Comparison of ENCODE assay signal across 1 cellular context in the genomic region with DNA sequence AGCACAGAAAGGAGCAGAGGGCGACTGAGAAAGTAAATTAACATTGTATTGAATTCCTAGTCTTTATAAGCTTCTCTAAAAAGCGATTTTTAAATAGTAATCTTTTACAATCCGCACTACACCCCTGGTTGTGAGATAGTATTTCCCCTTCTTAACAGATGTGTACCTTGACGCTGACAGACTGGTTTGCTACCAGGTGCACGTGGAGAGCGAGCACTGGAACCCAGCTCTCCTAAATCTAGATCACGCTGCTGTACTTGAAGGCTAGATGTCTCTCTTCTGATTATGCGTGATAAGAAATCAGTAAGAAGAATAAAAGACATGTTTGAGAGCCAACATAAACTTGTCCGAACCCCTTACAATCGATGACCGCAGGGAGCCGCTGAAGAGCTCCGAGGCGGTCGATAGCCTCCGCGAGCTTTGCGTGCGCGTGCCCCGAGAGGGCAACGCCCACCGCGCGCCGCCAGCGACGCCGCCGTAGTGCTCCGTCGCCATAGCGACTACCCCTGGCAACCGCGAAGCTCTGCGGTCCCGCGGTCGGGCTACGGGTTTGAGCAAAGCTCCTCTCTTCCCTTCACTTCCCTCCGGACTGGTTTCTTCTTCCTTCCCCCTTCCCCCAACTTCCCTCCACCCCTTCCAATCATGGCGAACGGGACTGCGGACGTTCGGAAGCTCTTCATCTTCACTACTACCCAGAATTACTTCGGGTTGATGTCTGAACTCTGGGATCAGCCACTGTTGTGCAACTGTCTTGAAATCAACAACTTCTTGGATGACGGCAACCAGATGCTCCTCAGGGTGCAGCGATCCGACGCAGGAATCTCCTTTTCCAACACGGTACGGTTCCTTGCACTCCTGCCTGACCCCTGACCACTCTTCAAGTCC.
TF ChIP-seq lines count a peak whose summit lies in the region.

A gene with protein sequence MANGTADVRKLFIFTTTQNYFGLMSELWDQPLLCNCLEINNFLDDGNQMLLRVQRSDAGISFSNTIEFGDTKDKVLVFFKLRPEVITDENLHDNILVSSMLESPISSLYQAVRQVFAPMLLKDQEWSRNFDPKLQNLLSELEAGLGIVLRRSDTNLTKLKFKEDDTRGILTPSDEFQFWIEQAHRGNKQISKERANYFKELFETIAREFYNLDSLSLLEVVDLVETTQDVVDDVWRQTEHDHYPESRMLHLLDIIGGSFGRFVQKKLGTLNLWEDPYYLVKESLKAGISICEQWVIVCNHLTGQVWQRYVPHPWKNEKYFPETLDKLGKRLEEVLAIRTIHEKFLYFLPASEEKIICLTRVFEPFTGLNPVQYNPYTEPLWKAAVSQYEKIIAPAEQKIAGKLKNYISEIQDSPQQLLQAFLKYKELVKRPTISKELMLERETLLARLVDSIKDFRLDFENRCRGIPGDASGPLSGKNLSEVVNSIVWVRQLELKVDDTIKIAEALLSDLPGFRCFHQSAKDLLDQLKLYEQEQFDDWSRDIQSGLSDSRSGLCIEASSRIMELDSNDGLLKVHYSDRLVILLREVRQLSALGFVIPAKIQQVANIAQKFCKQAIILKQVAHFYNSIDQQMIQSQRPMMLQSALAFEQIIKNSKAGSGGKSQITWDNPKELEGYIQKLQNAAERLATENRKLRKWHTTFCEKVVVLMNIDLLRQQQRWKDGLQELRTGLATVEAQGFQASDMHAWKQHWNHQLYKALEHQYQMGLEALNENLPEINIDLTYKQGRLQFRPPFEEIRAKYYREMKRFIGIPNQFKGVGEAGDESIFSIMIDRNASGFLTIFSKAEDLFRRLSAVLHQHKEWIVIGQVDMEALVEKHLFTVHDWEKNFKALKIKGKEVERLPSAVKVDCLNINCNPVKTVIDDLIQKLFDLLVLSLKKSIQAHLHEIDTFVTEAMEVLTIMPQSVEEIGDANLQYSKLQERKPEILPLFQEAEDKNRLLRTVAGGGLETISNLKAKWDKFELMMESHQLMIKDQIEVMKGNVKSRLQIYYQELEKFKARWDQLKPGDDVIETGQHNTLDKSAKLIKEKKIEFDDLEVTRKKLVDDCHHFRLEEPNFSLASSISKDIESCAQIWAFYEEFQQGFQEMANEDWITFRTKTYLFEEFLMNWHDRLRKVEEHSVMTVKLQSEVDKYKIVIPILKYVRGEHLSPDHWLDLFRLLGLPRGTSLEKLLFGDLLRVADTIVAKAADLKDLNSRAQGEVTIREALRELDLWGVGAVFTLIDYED (N-terminal part only) (plus strand): TSS at position 494 of the 885 bp plus-strand sequence. CDS start 149 bp downstream, at position 643.

TF ChIP-seq in HepG2, 621 proteins besides CTCF, POLR2A, EP300 and RAD21 (continued from another document and continues in another):
- TF ChIP-seq SOX13 (IDR thresholded peaks at IDR 0.05): no peak
- TF ChIP-seq SOX13 (CRISPR knock-in tag; conservative IDR thresholded peaks at IDR 0.05 in 1 of 2, IDR thresholded peaks at IDR 0.05 in 1 of 2): 0 out of 4 replicates have a peak, but pooled peaks of 1 of the 2 experiments have one; percentile 13
- no peak for TF ChIP-seq ZSCAN22 (CRISPR knock-in tag; IDR thresholded peaks at IDR 0.05)
- peak; percentile 54; the same call in 1 of the 2 replicates for TF ChIP-seq ZBTB7B (CRISPR knock-in tag; IDR thresholded peaks at IDR 0.05)
- TF ChIP-seq FOXK2 (IDR thresholded peaks at IDR 0.05): no peak
- TF ChIP-seq, protein P1, sequence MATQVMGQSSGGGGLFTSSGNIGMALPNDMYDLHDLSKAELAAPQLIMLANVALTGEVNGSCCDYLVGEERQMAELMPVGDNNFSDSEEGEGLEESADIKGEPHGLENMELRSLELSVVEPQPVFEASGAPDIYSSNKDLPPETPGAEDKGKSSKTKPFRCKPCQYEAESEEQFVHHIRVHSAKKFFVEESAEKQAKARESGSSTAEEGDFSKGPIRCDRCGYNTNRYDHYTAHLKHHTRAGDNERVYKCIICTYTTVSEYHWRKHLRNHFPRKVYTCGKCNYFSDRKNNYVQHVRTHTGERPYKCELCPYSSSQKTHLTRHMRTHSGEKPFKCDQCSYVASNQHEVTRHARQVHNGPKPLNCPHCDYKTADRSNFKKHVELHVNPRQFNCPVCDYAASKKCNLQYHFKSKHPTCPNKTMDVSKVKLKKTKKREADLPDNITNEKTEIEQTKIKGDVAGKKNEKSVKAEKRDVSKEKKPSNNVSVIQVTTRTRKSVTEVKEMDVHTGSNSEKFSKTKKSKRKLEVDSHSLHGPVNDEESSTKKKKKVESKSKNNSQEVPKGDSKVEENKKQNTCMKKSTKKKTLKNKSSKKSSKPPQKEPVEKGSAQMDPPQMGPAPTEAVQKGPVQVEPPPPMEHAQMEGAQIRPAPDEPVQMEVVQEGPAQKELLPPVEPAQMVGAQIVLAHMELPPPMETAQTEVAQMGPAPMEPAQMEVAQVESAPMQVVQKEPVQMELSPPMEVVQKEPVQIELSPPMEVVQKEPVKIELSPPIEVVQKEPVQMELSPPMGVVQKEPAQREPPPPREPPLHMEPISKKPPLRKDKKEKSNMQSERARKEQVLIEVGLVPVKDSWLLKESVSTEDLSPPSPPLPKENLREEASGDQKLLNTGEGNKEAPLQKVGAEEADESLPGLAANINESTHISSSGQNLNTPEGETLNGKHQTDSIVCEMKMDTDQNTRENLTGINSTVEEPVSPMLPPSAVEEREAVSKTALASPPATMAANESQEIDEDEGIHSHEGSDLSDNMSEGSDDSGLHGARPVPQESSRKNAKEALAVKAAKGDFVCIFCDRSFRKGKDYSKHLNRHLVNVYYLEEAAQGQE (IDR thresholded peaks at IDR 0.05; ENCODE audit: borderline replicate concordance in 1 of 2, low read depth in 1 of 2, low read length in 2 of 2): no peak
- TF ChIP-seq ATF7 (IDR thresholded peaks at IDR 0.05): no peak
- TF ChIP-seq ATF7 (CRISPR knock-in tag; IDR thresholded peaks at IDR 0.05): no peak
- TF ChIP-seq NFIC (IDR thresholded peaks at IDR 0.05; ENCODE audit: low read length): no peak
- TF ChIP-seq SAP130 (CRISPR knock-in tag; IDR thresholded peaks at IDR 0.05; ENCODE audit: low read depth): peak; percentile 94
- TF ChIP-seq, protein P2, sequence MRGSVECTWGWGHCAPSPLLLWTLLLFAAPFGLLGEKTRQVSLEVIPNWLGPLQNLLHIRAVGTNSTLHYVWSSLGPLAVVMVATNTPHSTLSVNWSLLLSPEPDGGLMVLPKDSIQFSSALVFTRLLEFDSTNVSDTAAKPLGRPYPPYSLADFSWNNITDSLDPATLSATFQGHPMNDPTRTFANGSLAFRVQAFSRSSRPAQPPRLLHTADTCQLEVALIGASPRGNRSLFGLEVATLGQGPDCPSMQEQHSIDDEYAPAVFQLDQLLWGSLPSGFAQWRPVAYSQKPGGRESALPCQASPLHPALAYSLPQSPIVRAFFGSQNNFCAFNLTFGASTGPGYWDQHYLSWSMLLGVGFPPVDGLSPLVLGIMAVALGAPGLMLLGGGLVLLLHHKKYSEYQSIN (CRISPR knock-in tag; IDR thresholded peaks at IDR 0.05; ENCODE audit: borderline replicate concordance): no peak
- TF ChIP-seq KLF15 (CRISPR knock-in tag; IDR thresholded peaks at IDR 0.05; ENCODE audit: borderline replicate concordance): peak; percentile 91; the same call in 1 of the 2 replicates
- TF ChIP-seq, protein P3, sequence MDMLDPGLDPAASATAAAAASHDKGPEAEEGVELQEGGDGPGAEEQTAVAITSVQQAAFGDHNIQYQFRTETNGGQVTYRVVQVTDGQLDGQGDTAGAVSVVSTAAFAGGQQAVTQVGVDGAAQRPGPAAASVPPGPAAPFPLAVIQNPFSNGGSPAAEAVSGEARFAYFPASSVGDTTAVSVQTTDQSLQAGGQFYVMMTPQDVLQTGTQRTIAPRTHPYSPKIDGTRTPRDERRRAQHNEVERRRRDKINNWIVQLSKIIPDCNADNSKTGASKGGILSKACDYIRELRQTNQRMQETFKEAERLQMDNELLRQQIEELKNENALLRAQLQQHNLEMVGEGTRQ (IDR thresholded peaks at IDR 0.05; ENCODE audit: low read depth, low read length): no peak
- TF ChIP-seq, protein P3 (CRISPR knock-in tag; IDR thresholded peaks at IDR 0.05; ENCODE audit: borderline replicate concordance): no peak
- TF ChIP-seq PAF1 (CRISPR knock-in tag; IDR thresholded peaks at IDR 0.05): no peak
- no peak for TF ChIP-seq DR1 (CRISPR knock-in tag; IDR thresholded peaks at IDR 0.05)
- TF ChIP-seq POLR2AphosphoS5 (IDR thresholded peaks at IDR 0.05; ENCODE audit: low read depth, low read length): no peak
- TF ChIP-seq ISX (CRISPR knock-in tag; conservative IDR thresholded peaks at IDR 0.05): no peak
- peak; percentile 85 for TF ChIP-seq CBFB (CRISPR knock-in tag; IDR thresholded peaks at IDR 0.05)
- TF ChIP-seq SRSF9 (IDR thresholded peaks at IDR 0.05; ENCODE audit: borderline replicate concordance, insufficient read depth, low read depth, low read length, poor library complexity, severe bottlenecking): no peak
- no peak for TF ChIP-seq NONO (IDR thresholded peaks at IDR 0.05)
- 0 out of 2 replicates have a peak, but pooled peaks have one; percentile 27 for TF ChIP-seq NONO (CRISPR knock-in tag; conservative IDR thresholded peaks at IDR 0.05)
- TF ChIP-seq SOX5 (CRISPR knock-in tag; IDR thresholded peaks at IDR 0.05; ENCODE audit: borderline replicate concordance): 0 out of 2 replicates have a peak, but pooled peaks have one; percentile 8
- TF ChIP-seq CHD2 (IDR thresholded peaks at IDR 0.05; ENCODE audit: low read depth, low read length): peak; percentile 34; the same call in 1 of the 2 replicates
- no peak for TF ChIP-seq ZNF557 (CRISPR knock-in tag; IDR thresholded peaks at IDR 0.05)
- TF ChIP-seq ZKSCAN8 (CRISPR knock-in tag; IDR thresholded peaks at IDR 0.05; ENCODE audit: borderline replicate concordance): no peak
- no peak for TF ChIP-seq ATAD3A (CRISPR knock-in tag; IDR thresholded peaks at IDR 0.05)
- TF ChIP-seq GATAD1 (CRISPR knock-in tag; IDR thresholded peaks at IDR 0.05): peak; percentile 58
- TF ChIP-seq, protein P4, sequence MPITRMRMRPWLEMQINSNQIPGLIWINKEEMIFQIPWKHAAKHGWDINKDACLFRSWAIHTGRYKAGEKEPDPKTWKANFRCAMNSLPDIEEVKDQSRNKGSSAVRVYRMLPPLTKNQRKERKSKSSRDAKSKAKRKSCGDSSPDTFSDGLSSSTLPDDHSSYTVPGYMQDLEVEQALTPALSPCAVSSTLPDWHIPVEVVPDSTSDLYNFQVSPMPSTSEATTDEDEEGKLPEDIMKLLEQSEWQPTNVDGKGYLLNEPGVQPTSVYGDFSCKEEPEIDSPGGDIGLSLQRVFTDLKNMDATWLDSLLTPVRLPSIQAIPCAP (CRISPR knock-in tag; IDR thresholded peaks at IDR 0.05; ENCODE audit: low read depth): no peak
- no peak for TF ChIP-seq HOXA9 (CRISPR knock-in tag; IDR thresholded peaks at IDR 0.05; ENCODE audit: borderline replicate concordance)
- peak; percentile 93 for TF ChIP-seq POGZ (CRISPR knock-in tag; IDR thresholded peaks at IDR 0.05)
- no peak for TF ChIP-seq ELF4 (CRISPR knock-in tag; IDR thresholded peaks at IDR 0.05; ENCODE audit: borderline replicate concordance)
- TF ChIP-seq, protein P5, sequence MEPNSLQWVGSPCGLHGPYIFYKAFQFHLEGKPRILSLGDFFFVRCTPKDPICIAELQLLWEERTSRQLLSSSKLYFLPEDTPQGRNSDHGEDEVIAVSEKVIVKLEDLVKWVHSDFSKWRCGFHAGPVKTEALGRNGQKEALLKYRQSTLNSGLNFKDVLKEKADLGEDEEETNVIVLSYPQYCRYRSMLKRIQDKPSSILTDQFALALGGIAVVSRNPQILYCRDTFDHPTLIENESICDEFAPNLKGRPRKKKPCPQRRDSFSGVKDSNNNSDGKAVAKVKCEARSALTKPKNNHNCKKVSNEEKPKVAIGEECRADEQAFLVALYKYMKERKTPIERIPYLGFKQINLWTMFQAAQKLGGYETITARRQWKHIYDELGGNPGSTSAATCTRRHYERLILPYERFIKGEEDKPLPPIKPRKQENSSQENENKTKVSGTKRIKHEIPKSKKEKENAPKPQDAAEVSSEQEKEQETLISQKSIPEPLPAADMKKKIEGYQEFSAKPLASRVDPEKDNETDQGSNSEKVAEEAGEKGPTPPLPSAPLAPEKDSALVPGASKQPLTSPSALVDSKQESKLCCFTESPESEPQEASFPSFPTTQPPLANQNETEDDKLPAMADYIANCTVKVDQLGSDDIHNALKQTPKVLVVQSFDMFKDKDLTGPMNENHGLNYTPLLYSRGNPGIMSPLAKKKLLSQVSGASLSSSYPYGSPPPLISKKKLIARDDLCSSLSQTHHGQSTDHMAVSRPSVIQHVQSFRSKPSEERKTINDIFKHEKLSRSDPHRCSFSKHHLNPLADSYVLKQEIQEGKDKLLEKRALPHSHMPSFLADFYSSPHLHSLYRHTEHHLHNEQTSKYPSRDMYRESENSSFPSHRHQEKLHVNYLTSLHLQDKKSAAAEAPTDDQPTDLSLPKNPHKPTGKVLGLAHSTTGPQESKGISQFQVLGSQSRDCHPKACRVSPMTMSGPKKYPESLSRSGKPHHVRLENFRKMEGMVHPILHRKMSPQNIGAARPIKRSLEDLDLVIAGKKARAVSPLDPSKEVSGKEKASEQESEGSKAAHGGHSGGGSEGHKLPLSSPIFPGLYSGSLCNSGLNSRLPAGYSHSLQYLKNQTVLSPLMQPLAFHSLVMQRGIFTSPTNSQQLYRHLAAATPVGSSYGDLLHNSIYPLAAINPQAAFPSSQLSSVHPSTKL (CRISPR knock-in tag; IDR thresholded peaks at IDR 0.05): peak; percentile 58
- no peak for TF ChIP-seq ZNF124 (CRISPR knock-in tag; IDR thresholded peaks at IDR 0.05)
- peak; percentile 98 for TF ChIP-seq KLF12 (CRISPR knock-in tag; IDR thresholded peaks at IDR 0.05; ENCODE audit: borderline replicate concordance)
- no peak; the same call in 1 of the 2 replicates for TF ChIP-seq TBX2 (CRISPR knock-in tag; IDR thresholded peaks at IDR 0.05; ENCODE audit: borderline replicate concordance)
- TF ChIP-seq ZNF724P (CRISPR knock-in tag; IDR thresholded peaks at IDR 0.05; ENCODE audit: borderline replicate concordance): no peak
- peak; percentile 62 for TF ChIP-seq YY1 (IDR thresholded peaks at IDR 0.05; ENCODE audit: insufficient read depth, insufficient replicate concordance, low read depth, low read length)
- no peak for TF ChIP-seq ZNF33A (CRISPR knock-in tag; IDR thresholded peaks at IDR 0.05; ENCODE audit: borderline replicate concordance)
- TF ChIP-seq NCOA1 (CRISPR knock-in tag; IDR thresholded peaks at IDR 0.05): no peak
- 0 out of 2 replicates have a peak, but pooled peaks have one; percentile 23 for TF ChIP-seq ZSCAN29 (CRISPR knock-in tag; conservative IDR thresholded peaks at IDR 0.05)
- 0 out of 2 replicates have a peak, but pooled peaks have one; percentile 57 for TF ChIP-seq FLYWCH1 (CRISPR knock-in tag; IDR thresholded peaks at IDR 0.05)
- no peak for TF ChIP-seq ZFP36L2 (CRISPR knock-in tag; IDR thresholded peaks at IDR 0.05)
- TF ChIP-seq ZSCAN9 (CRISPR knock-in tag; IDR thresholded peaks at IDR 0.05; ENCODE audit: borderline replicate concordance): peak; percentile 55; the same call in 1 of the 2 replicates
- TF ChIP-seq ZMYM2 (CRISPR knock-in tag; IDR thresholded peaks at IDR 0.05): no peak
- TF ChIP-seq ZNF556 (CRISPR knock-in tag; IDR thresholded peaks at IDR 0.05; ENCODE audit: borderline replicate concordance): peak; percentile 48; the same call in 1 of the 2 replicates
- TF ChIP-seq, protein P6, sequence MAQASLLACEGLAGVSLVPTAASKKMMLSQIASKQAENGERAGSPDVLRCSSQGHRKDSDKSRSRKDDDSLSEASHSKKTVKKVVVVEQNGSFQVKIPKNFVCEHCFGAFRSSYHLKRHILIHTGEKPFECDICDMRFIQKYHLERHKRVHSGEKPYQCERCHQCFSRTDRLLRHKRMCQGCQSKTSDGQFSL (CRISPR knock-in tag; IDR thresholded peaks at IDR 0.05): no peak
- no peak for TF ChIP-seq ZNF850 (CRISPR knock-in tag; conservative IDR thresholded peaks at IDR 0.05)
